18 cellular contexts compared by ENCODE assay signal in the genomic region with DNA sequence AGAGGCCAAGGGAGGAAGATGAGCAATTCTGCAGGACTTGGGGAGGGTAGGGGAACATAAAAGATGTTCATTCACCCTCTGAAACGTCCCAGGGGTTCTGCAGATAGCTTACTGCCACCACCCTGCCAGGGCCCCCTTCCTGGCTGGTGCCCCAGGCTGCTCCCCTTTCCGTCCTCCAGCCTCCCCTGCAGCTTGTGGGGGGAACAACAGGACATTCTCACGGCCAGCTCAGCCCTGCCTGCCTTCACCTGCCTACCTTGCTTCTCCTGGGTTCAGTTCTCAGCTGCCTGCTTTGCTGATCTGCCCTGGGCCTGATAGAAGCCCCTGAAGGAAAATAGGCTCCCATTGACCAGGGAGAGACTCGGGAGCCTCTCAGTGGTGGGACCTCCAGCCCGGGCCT.
"Had no signal": no experiment of that assay in that cellular context is flagged by ENCODE, and none has a peak within 500 bp of the region (broad histone marks: within the 10 kb centered on the region; RNA-seq: fewer than 3 reads in every experiment).

No MANE protein-coding gene starts in this region.

- H3K4me1 ChIP-seq: body of pancreas, left ventricle myocardium inferior had no signal

- H3K4me3 ChIP-seq: body of pancreas, left ventricle myocardium inferior had no signal

- H3K36me3 ChIP-seq: left ventricle myocardium inferior had no signal

- H3K9me3 ChIP-seq: body of pancreas, left ventricle myocardium inferior had no signal

- DNase-seq: activated B cell treated with CpG ODN at 0.5 μM for 24 hours; activated CD4-positive, alpha-beta memory T cell treated with anti-CD3 and anti-CD28 coated beads, Interleukin-2, amount 10 ng/mL, durations not matched to agents 7 days and 5 days; activated CD4-positive, alpha-beta T cell treated with anti-CD3 and anti-CD28 coated beads for 4 hours; activated CD8-positive, alpha-beta memory T cell treated with anti-CD3 and anti-CD28 coated beads, Interleukin-2, amount 10 ng/mL, durations not matched to agents 7 days and 5 days; activated naive CD4-positive, alpha-beta T cell treated with Interleukin-2 at 50 U/mL for 16 hours; activated naive CD8-positive, alpha-beta T cell treated with anti-CD3 and anti-CD28 coated beads, Interleukin-2, amount 10 ng/mL, durations not matched to agents 7 days and 5 days; amygdala; body of pancreas; effector memory CD8-positive, alpha-beta T cell; hippocampal formation; left ventricle myocardium inferior; mammary epithelial cell; nephron progenitor cell; retina; stimulated activated CD4-positive, alpha-beta T cell treated with anti-CD3 and anti-CD28 coated beads, Interleukin-12 subunit alpha, Interleukin-12 subunit beta, amount 100 ng/mL, for 4 hours; stimulated activated CD4-positive, alpha-beta T cell treated with anti-CD3 and anti-CD28 coated beads, Interleukin-1b, Interleukin-23, amount 100 ng/mL, for 48 hours; stimulated activated CD8-positive, alpha-beta memory T cell treated with anti-CD3 and anti-CD28 coated beads, Interleukin-4, amount 100 ng/mL, for 48 hours; stimulated activated naive CD4-positive, alpha-beta T cell had no signal

- H3K27ac ChIP-seq: body of pancreas, left ventricle myocardium inferior had no signal

- H3K27me3 ChIP-seq: body of pancreas had no signal

- ATAC-seq: activated CD8-positive, alpha-beta memory T cell treated with anti-CD3 and anti-CD28 coated beads, Interleukin-2, amount 10 ng/mL, durations not matched to agents 7 days and 5 days; body of pancreas; effector memory CD8-positive, alpha-beta T cell had no signal
